In genomic region chr12:75987709-75988108, GRCh38 we compare ENCODE assay signal across 3 cellular contexts.
TF ChIP-seq lines count a peak whose summit lies in the region.

No MANE protein-coding gene starts in this region.

TF ChIP-seq in A549, 52 proteins besides CTCF, POLR2A, EP300 and RAD21:
- TF ChIP-seq KDM1A (IDR thresholded peaks at IDR 0.05; ENCODE audit: low read depth) = peak; percentile 30; the same call in 1 of the 2 replicates
- TF ChIP-seq CHD4 (IDR thresholded peaks at IDR 0.05; ENCODE audit: borderline replicate concordance) = 0 out of 2 replicates have a peak, but pooled peaks have one; percentile 34

TF ChIP-seq in HEK293, 187 proteins besides CTCF, POLR2A, EP300 and RAD21:
- TF ChIP-seq ZNF146 (tag by site-specific recombination; IDR thresholded peaks at IDR 0.05) = peak; percentile 90
- peak; percentile 60; the same call in 1 of the 2 replicates for TF ChIP-seq ZNF280D (tag by site-specific recombination; IDR thresholded peaks at IDR 0.05)
TF ChIP-seq in HEK293: peak in this region for 2; not testable (repeated sequence) for 185.

TF ChIP-seq in K562, 482 proteins besides CTCF, POLR2A, EP300 and RAD21:
- TF ChIP-seq BCOR (IDR thresholded peaks at IDR 0.05) (peak; percentile 47; the same call in 1 of the 2 replicates), KDM1A (IDR thresholded peaks at IDR 0.05) (peak in 1 of 2 experiments; percentile 36; a peak in 1 of 4 replicates), ZNF146 (CRISPR knock-in tag; IDR thresholded peaks at IDR 0.05; ENCODE audit: unreplicated experiment) (peak; percentile 94)
TF ChIP-seq in K562: peak in this region for 3; not testable (repeated sequence) for 479.
